In the genomic region with DNA sequence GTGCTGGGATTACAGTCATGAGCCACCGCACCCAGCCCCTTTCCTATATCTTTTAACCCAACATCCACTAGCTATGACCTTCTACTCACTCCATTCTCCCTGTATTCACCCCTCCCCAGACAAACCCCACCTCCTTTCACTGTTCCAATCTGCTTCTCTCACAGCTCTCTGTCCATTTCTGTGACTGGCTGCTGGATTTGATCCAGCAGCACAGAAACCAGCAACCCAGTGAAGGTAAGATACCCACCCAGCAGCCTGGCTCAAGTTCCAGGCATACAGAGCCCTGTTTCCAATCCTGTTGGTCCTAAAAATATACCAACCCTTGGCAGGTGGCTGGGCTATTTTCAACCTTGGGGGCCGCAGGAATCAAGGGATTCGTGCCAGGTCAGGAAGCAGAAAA, we compare ENCODE assay signal across 20 cellular contexts. TPM values are rescaled to one million over a fixed set of nuclear protein-coding genes. Genes with fewer than 3 reads are reported as not detected.
DNase-seq lines count a peak whose midpoint lies in the region; ATAC-seq lines count a peak whose summit lies in the region.
"Had no signal": no experiment of that assay in that cellular context is flagged by ENCODE, and none has a peak within 500 bp of the region (broad histone marks: within the 10 kb centered on the region; RNA-seq: fewer than 3 reads in every experiment).

No MANE protein-coding gene starts in this region.

- H3K36me3 ChIP-seq in SJCRH30 (no peaks in the 10 kb centered on the region), skeletal muscle tissue (ENCODE audit: control insufficient read depth in 3 of 3, insufficient read depth in 3 of 3, low read length in 3 of 3) (no peaks in the 10 kb centered on the region)
- H3K36me3 ChIP-seq: BLaER1, neutrophil had no signal

- H3K4me3 ChIP-seq in SJCRH30 (no peak overlapping the region), skeletal muscle tissue (ENCODE audit: low read length in 3 of 3) (no peak overlapping the region)
- H3K4me3 ChIP-seq: BLaER1 had no signal

- H3K9me3 ChIP-seq in SJCRH30 (replicated peaks) (no peaks in the 10 kb centered on the region), skeletal muscle tissue (ENCODE audit: control insufficient read depth in 3 of 3, low read length in 3 of 3) (no peaks in the 10 kb centered on the region)
- H3K9me3 ChIP-seq: BLaER1, neutrophil had no signal

- H3K9ac ChIP-seq in skeletal muscle tissue (ENCODE audit: low read depth in 1 of 3, low read length in 3 of 3) = no peak overlapping the region
- H3K9ac ChIP-seq: BLaER1 had no signal

- H3K27me3 ChIP-seq in SJCRH30 = no peaks in the 10 kb centered on the region
- peaks cover 0 to 10% (median 0%) of the 10 kb centered on the region in 3 donors for H3K27me3 ChIP-seq in skeletal muscle tissue (ENCODE audit: control insufficient read depth in 3 of 3, insufficient read depth in 3 of 3, low read length in 3 of 3)
- H3K27me3 ChIP-seq: neutrophil had no signal

- intact Hi-C loops in left cardiac atrium (cut with DNase I) = no loop called here

- ATAC-seq in left cardiac atrium (peak; percentile 19 to 48), HG03442 (IDR thresholded peaks at IDR 0.05; ENCODE audit: unreplicated experiment) (no peak), HG03439 (IDR thresholded peaks at IDR 0.05; ENCODE audit: unreplicated experiment) (no peak)
- ATAC-seq: effector memory CD8-positive, alpha-beta T cell; stimulated activated naive B cell treated with anti-CD40 and anti-IgM and Interleukin-4, amounts not matched to agents 10 μg/mL and 1 μg/mL and 100 μg/mL, for 72 hours had no signal

- H3K27ac ChIP-seq in SJCRH30 (no peak overlapping the region), skeletal muscle tissue (ENCODE audit: low read depth, low read length) (peak overlapping the region; percentile 32)
- H3K27ac ChIP-seq: BLaER1, neutrophil had no signal

- DNase-seq in NCI-H2171 treated with DMSO at 0.1 percent for 48 hours (lab: John Stamatoyannopoulos, UW) = peak; percentile 9
- no peak for DNase-seq in NCI-H2171 (lab: John Stamatoyannopoulos, UW)
- peak; percentile 22 to 56 for DNase-seq in SJCRH30
- DNase-seq in left cardiac atrium = no peak
- no peak for DNase-seq in NCI-H510A treated with DMSO at 0.1 percent for 48 hours (lab: John Stamatoyannopoulos, UW)
- DNase-seq: activated CD4-positive, alpha-beta T cell treated with anti-CD3 and anti-CD28 coated beads for 4 hours; activated effector memory CD4-positive, alpha-beta T cell treated with anti-CD3 and anti-CD28 coated beads, Interleukin-2, amount 50 U/mL, for 16 hours; amniotic stem cell; effector memory CD8-positive, alpha-beta T cell; hypothalamus; midbrain; MV-4-11; NCI-H774; retina; stimulated activated naive B cell treated with anti-CD40 and anti-IgM and Interleukin-4, amounts not matched to agents 10 μg/mL and 1 μg/mL and 100 μg/mL, for 72 hours had no signal

- H3K4me1 ChIP-seq in SJCRH30 = no peaks in the 10 kb centered on the region; the same call in 1 of the 2 replicates
- peaks cover 0 to 5% (median 2%) of the 10 kb centered on the region in 3 donors for H3K4me1 ChIP-seq in skeletal muscle tissue (ENCODE audit: control insufficient read depth in 3 of 3, insufficient read depth in 3 of 3, low read length in 3 of 3)
- H3K4me1 ChIP-seq: BLaER1 had no signal

RNA-seq across cellular contexts. Expression of gene MOSPD1, which starts 18.9 kb away (rescaled TPM):
- total RNA-seq in SJCRH30 (2014; rRNA removed; shearing (Covaris generic)) = 24.6 and 25.0 TPM in 2 replicates
- total RNA-seq in left cardiac atrium = 10 to 100 TPM; 12.1 to 17.5 TPM
- total RNA-seq in skeletal muscle tissue = 35.5 TPM

RNA-seq across cellular contexts. Expression of gene SMIM10, which starts 56.9 kb away (rescaled TPM):
- not detected in 2 replicates for total RNA-seq in SJCRH30 (2014; rRNA removed; shearing (Covaris generic))
- total RNA-seq in left cardiac atrium (1 to 10 TPM; 6.2 to 6.9 TPM), skeletal muscle tissue (2.1 TPM)

Comparison
In these comparisons a context has a peak if more than half of its experiments do, and no peak if none do; other contexts are left out.
1. DNase-seq: peak in NCI-H2171 treated with DMSO at 0.1 percent for 48 hours (single experiment) and SJCRH30 (2 of 2); none in NCI-H2171 (single experiment), left cardiac atrium (single experiment) and NCI-H510A treated with DMSO at 0.1 percent for 48 hours (single experiment).
2. ATAC-seq: peak in left cardiac atrium (2 of 2); none in HG03442 (single experiment) and HG03439 (single experiment).